In genomic region chrX:44344194-44344593, GRCh38 we compare ENCODE assay signal across 9 cellular contexts. TPM values are rescaled to one million over a fixed set of nuclear protein-coding genes. Genes with fewer than 3 reads are reported as not detected.
DNase-seq lines count a peak whose midpoint lies in the region; ATAC-seq and TF ChIP-seq lines count a peak whose summit lies in the region.
"Had no signal": no experiment of that assay in that cellular context is flagged by ENCODE, and none has a peak within 500 bp of the region (broad histone marks: within the 10 kb centered on the region; RNA-seq: fewer than 3 reads in every experiment).

No MANE protein-coding gene starts in this region.

- H3K36me3 ChIP-seq in ovary, result no peaks in the 10 kb centered on the region

- H3K27me3 ChIP-seq in ovary, result no peaks in the 10 kb centered on the region

- no peaks in the 10 kb centered on the region for H3K4me1 ChIP-seq in ovary (ENCODE audit: insufficient read depth)

- peak; percentile 85 for ATAC-seq in central memory CD8-positive, alpha-beta T cell (replicated peaks; ENCODE audit: extremely low read depth, poor library complexity, severe bottlenecking)
- no peak for ATAC-seq in HG02678 (IDR thresholded peaks at IDR 0.05; ENCODE audit: unreplicated experiment)
- ATAC-seq: HCT116 had no signal

- no peak overlapping the region for H3K4me3 ChIP-seq in ovary

- DNase-seq in GM20000 (ENCODE audit: low spot score), result peak; percentile 5
- peak; percentile 0 to 6 (median 3) for DNase-seq in activated CD4-positive, CD25-positive, alpha-beta regulatory T cell (lab: John Stamatoyannopoulos, UW)
- peak; percentile 23 to 47 for DNase-seq in central memory CD8-positive, alpha-beta T cell (ENCODE audit: low spot score in 2 of 2)
- peak in 4 of 5 donors; percentile 13 to 41 (median 16) for DNase-seq in ovary
- DNase-seq in cerebellar cortex (ENCODE audit: low spot score), result no peak
- DNase-seq in DMS153 (lab: John Stamatoyannopoulos, UW), result no peak
- no peak for DNase-seq in SW 1271 (lab: John Stamatoyannopoulos, UW)

- H3K4me3 Mint-ChIP-seq in central memory CD8-positive, alpha-beta T cell, result peak overlapping the region; percentile 85

- WGBS in ovary, 3 donors, result 23 to 50% (median 43%) methylated on average over 16 of the region's 16 CpGs

- peaks cover 13% of the 10 kb centered on the region for H3K36me3 Mint-ChIP-seq in central memory CD8-positive, alpha-beta T cell (ENCODE audit: insufficient read depth)

- TF ChIP-seq POLR2A in ovary (IDR thresholded peaks at IDR 0.05), result no peak

- TF ChIP-seq CTCF in GM20000 (IDR thresholded peaks at IDR 0.05; ENCODE audit: extremely low read depth, missing control alignments), result no peak
- TF ChIP-seq CTCF in ovary (IDR thresholded peaks at IDR 0.05), result no peak

- peak overlapping the region in 1 of 2 donors; percentile 17 for H3K27ac ChIP-seq in ovary

- H3K9me3 Mint-ChIP-seq in central memory CD8-positive, alpha-beta T cell, result no peaks in the 10 kb centered on the region

- H3K9me3 ChIP-seq in ovary, result no peaks in the 10 kb centered on the region

- no peaks in the 10 kb centered on the region for H3K27me3 Mint-ChIP-seq in central memory CD8-positive, alpha-beta T cell

- no peak for TF ChIP-seq EP300 in ovary (IDR thresholded peaks at IDR 0.05)

- H3K4me1 Mint-ChIP-seq in central memory CD8-positive, alpha-beta T cell, result peaks cover 24% of the 10 kb centered on the region

- intact Hi-C loops in ovary (cut with DNase I), result no loop called here

- peak overlapping the region; percentile 97 for H3K27ac Mint-ChIP-seq in central memory CD8-positive, alpha-beta T cell (ENCODE audit: low read depth)

RNA-seq across cellular contexts. Expression of gene EFHC2, which starts 0.7 kb away (rescaled TPM):
- total RNA-seq in ovary, result 10 to 100 TPM in 1 of 7 donors, 1 to 10 TPM in 6; 1.8 to 16.1 (median 2.4) TPM
- polyA plus RNA-seq in ovary, result 1 to 10 TPM; 2.3 to 3.1 TPM

Comparison
In these comparisons a context has a peak if more than half of its experiments do, and no peak if none do; other contexts are left out.
1. DNase-seq: peak in GM20000 (single experiment), activated CD4-positive, CD25-positive, alpha-beta regulatory T cell (4 of 4), central memory CD8-positive, alpha-beta T cell (2 of 2) and ovary (4 of 5); none in cerebellar cortex (single experiment), DMS153 (single experiment) and SW 1271 (0 of 2).